In genomic region chr22:27154717-27155116, GRCh38 we compare ENCODE assay signal across 15 cellular contexts.
"Had no signal": no experiment of that assay in that cellular context is flagged by ENCODE, and none has a peak within 500 bp of the region (broad histone marks: within the 10 kb centered on the region; RNA-seq: fewer than 3 reads in every experiment).

No MANE protein-coding gene starts in this region.

- H3K9me3 ChIP-seq: esophagus squamous epithelium had no signal

- H3K36me3 ChIP-seq: esophagus squamous epithelium had no signal

- H3K4me3 ChIP-seq: dorsolateral prefrontal cortex, esophagus squamous epithelium, skin epidermis had no signal

- DNase-seq: activated CD4-positive, CD25-positive, alpha-beta regulatory T cell treated with anti-CD3 and anti-CD28 coated beads, Interleukin-2, amount 50 U/mL, for 72 hours; activated naive CD4-positive, alpha-beta T cell treated with anti-CD3 and anti-CD28 coated beads for 36 hours; activated T-cell treated with anti-CD3 and anti-CD28 coated beads for 4 hours; dorsolateral prefrontal cortex; esophagus squamous epithelium; hippocampal formation; kidney; midbrain; posterior cingulate gyrus; stimulated activated CD4-positive, alpha-beta T cell treated with anti-CD3 and anti-CD28 coated beads, Interleukin-4, amount 100 ng/mL, for 4 hours; stimulated activated CD8-positive, alpha-beta memory T cell treated with anti-CD3 and anti-CD28 coated beads, Interleukin-4, amount 100 ng/mL, for 48 hours; stimulated activated naive CD4-positive, alpha-beta T cell treated with Interleukin-2 at 50 U/mL for 16 hours; SW 1271; trophoblast cell had no signal

- H3K27ac ChIP-seq: dorsolateral prefrontal cortex, esophagus squamous epithelium, skin epidermis had no signal
